ENCODE assay signal across 8 cellular contexts in genomic region chr16:22898874-22899348, GRCh38.
DNase-seq lines count a peak whose midpoint lies in the region; ATAC-seq and TF ChIP-seq lines count a peak whose summit lies in the region.

No MANE protein-coding gene starts in this region.

- peak; percentile 81 for DNase-seq in DMS53 treated with DMSO at 0.1 percent for 48 hours (lab: John Stamatoyannopoulos, UW; ENCODE audit: unreplicated experiment)
- no peak for DNase-seq in RWPE2 (ENCODE audit: low spot score)
- peak in 1 of 2 donors; percentile 71 for DNase-seq in ascending aorta (ENCODE audit: low spot score in 2 of 2)
- peak; percentile 15 for DNase-seq in hepatic stellate cell (ENCODE audit: low spot score)
- DNase-seq in sigmoid colon: peak; percentile 81

- 0 out of 2 replicates have a peak overlapping the region, but pooled peaks have one; percentile 15 for H2AFZ ChIP-seq in KMS-11 (ENCODE audit: low read depth)

- WGBS in sigmoid colon, 2 donors: 2 to 4% methylated on average over 10 of the region's 10 CpGs

- no peak overlapping the region for H3K4me3 ChIP-seq in KMS-11 (IDR thresholded peaks at IDR 0.05; ENCODE audit: insufficient read depth, low read depth, low read length)
- no peak overlapping the region for H3K4me3 ChIP-seq in RWPE2 (ENCODE audit: severe bottlenecking)
- H3K4me3 ChIP-seq in ascending aorta: no peak overlapping the region
- no peak overlapping the region for H3K4me3 ChIP-seq in sigmoid colon

- H3K27me3 ChIP-seq in KMS-11 (ENCODE audit: insufficient read depth, low read depth) (no peaks in the 10 kb centered on the region), RWPE2 (ENCODE audit: insufficient read depth, poor library complexity, severe bottlenecking) (no peaks in the 10 kb centered on the region), ascending aorta (no peaks in the 10 kb centered on the region), sigmoid colon (peaks cover 0 to 35% (median 0%) of the 10 kb centered on the region in 3 donors)

- intact Hi-C loops in ascending aorta (cut with DNase I) (no loop called here), sigmoid colon (cut with DNase I) (loop anchor here (2.0 kb wide), 1 partner anchor 162 kb away; no protein-coding TSS in a partner anchor)

- no peaks in the 10 kb centered on the region for H3K79me2 ChIP-seq in KMS-11 (ENCODE audit: insufficient read depth, low read depth)

- TF ChIP-seq CTCF in KMS-11 (conservative IDR thresholded peaks at IDR 0.05; ENCODE audit: low read depth, low read length) (peak; percentile 99), RWPE2 (IDR thresholded peaks at IDR 0.05; ENCODE audit: poor library complexity, severe bottlenecking) (peak; percentile 57), ascending aorta (IDR thresholded peaks at IDR 0.05) (peak; percentile 44 to 56 (median 51)), sigmoid colon (IDR thresholded peaks at IDR 0.05) (peak; percentile 33 to 67 (median 60))

- no peaks in the 10 kb centered on the region for H3K4me1 ChIP-seq in KMS-11 (ENCODE audit: low read depth, poor library complexity, severe bottlenecking)
- no peaks in the 10 kb centered on the region for H3K4me1 ChIP-seq in RWPE2 (ENCODE audit: insufficient read depth, poor library complexity, severe bottlenecking)
- H3K4me1 ChIP-seq in ascending aorta: no peaks in the 10 kb centered on the region
- H3K4me1 ChIP-seq in sigmoid colon: peaks cover 0 to 9% (median 4%) of the 10 kb centered on the region in 4 donors

- no peak for TF ChIP-seq POLR2A in sigmoid colon (IDR thresholded peaks at IDR 0.05)

- no peak for TF ChIP-seq EP300 in sigmoid colon (IDR thresholded peaks at IDR 0.05)

- ATAC-seq in RWPE2 (ENCODE audit: low read depth): peak; percentile 21; the same call in 1 of the 3 replicates
- no peak for ATAC-seq in GM18870 (IDR thresholded peaks at IDR 0.05; ENCODE audit: unreplicated experiment)
- no peak for ATAC-seq in HG02623 (IDR thresholded peaks at IDR 0.05; ENCODE audit: unreplicated experiment)

- H3K4me2 ChIP-seq in KMS-11: no peak overlapping the region

- H3K9ac ChIP-seq in KMS-11: no peak overlapping the region

- no peaks in the 10 kb centered on the region for H3K9me3 ChIP-seq in RWPE2 (ENCODE audit: severe bottlenecking)
- H3K9me3 ChIP-seq in ascending aorta: no peaks in the 10 kb centered on the region
- no peaks in the 10 kb centered on the region for H3K9me3 ChIP-seq in sigmoid colon

- H3K36me3 ChIP-seq in KMS-11 (ENCODE audit: insufficient read depth): no peaks in the 10 kb centered on the region
- H3K36me3 ChIP-seq in RWPE2 (ENCODE audit: low read depth): no peaks in the 10 kb centered on the region
- H3K36me3 ChIP-seq in ascending aorta: no peaks in the 10 kb centered on the region
- no peaks in the 10 kb centered on the region for H3K36me3 ChIP-seq in sigmoid colon

- no peaks in the 10 kb centered on the region for H4K20me1 ChIP-seq in KMS-11 (ENCODE audit: insufficient read depth)

- H3K27ac ChIP-seq in KMS-11 (no peak overlapping the region), RWPE2 (ENCODE audit: poor library complexity, severe bottlenecking) (no peak overlapping the region), ascending aorta (no peak overlapping the region), sigmoid colon (no peak overlapping the region)
